In genomic region chr3:159886050-159886449, GRCh38 we compare ENCODE assay signal across 17 cellular contexts. TPM values are rescaled to one million over a fixed set of nuclear protein-coding genes. Genes with fewer than 3 reads are reported as not detected.
DNase-seq lines count a peak whose midpoint lies in the region; ATAC-seq and TF ChIP-seq lines count a peak whose summit lies in the region.
"Had no signal": no experiment of that assay in that cellular context is flagged by ENCODE, and none has a peak within 500 bp of the region (broad histone marks: within the 10 kb centered on the region; RNA-seq: fewer than 3 reads in every experiment).

No MANE protein-coding gene starts in this region.

- TF ChIP-seq EP300 in esophagus muscularis mucosa (IDR thresholded peaks at IDR 0.05) = no peak

- no peaks in the 10 kb centered on the region; the same call in 1 of the 2 replicates for H3F3A ChIP-seq in PC-9 (ENCODE audit: insufficient read depth, low read depth)

- H3K36me3 ChIP-seq in esophagus muscularis mucosa (peaks cover 0 to 13% (median 3%) of the 10 kb centered on the region in 4 donors), BE2C (peaks cover 56% of the 10 kb centered on the region), PC-9 (ENCODE audit: low read depth) (0 out of 2 replicates have a peak, but pooled peaks cover 4% of the 10 kb centered on the region)

- no peaks in the 10 kb centered on the region for H4K20me1 ChIP-seq in PC-9 (ENCODE audit: insufficient read depth)

- intact Hi-C loops in esophagus muscularis mucosa (cut with DNase I) = loop anchor here (5.0 to 10.0 kb wide), 2 partner anchors 116 to 271 kb away; no protein-coding TSS in a partner anchor
- intact Hi-C loops in PC-9 (cut with micrococcal nuclease; ENCODE audit: unreplicated experiment) = loop anchor here (5.0 kb wide), 1 partner anchor 531 kb away; no protein-coding TSS in a partner anchor

- H3K27ac ChIP-seq in esophagus muscularis mucosa (replicated peaks in 1 of 4) = peak overlapping the region in 1 of 4 donors; percentile 9
- no peak overlapping the region for H3K27ac ChIP-seq in PC-9
- H3K27ac ChIP-seq: parathyroid adenoma had no signal

- H3K4me2 ChIP-seq in PC-9 = no peak overlapping the region

- H3K9me3 ChIP-seq in esophagus muscularis mucosa (no peaks in the 10 kb centered on the region), BE2C (no peaks in the 10 kb centered on the region), PC-9 (ENCODE audit: insufficient read depth, low read depth) (no peaks in the 10 kb centered on the region)
- H3K9me3 ChIP-seq: Caco-2 had no signal

- H2AFZ ChIP-seq in PC-9 = no peak overlapping the region
- H2AFZ ChIP-seq: parathyroid adenoma had no signal

- ATAC-seq in GM18502 (IDR thresholded peaks at IDR 0.05; ENCODE audit: poor library complexity, unreplicated experiment) (peak; percentile 65), GM21447 (IDR thresholded peaks at IDR 0.05; ENCODE audit: unreplicated experiment) (peak; percentile 52), HG03025 (IDR thresholded peaks at IDR 0.05; ENCODE audit: low FRiP score, unreplicated experiment) (peak; percentile 62)
- ATAC-seq: left lobe of liver had no signal

- no peaks in the 10 kb centered on the region for H3K79me2 ChIP-seq in PC-9 (ENCODE audit: low read depth)
- H3K79me2 ChIP-seq: parathyroid adenoma had no signal

- WGBS in esophagus muscularis mucosa = 89% methylated on average over 3 of the region's 3 CpGs

- TF ChIP-seq CTCF in esophagus muscularis mucosa (IDR thresholded peaks at IDR 0.05) = no peak
- no peak for TF ChIP-seq CTCF in BE2C (IDR thresholded peaks at IDR 0.05; ENCODE audit: low read depth, low read length)
- TF ChIP-seq CTCF in PC-9 (conservative IDR thresholded peaks at IDR 0.05) = no peak

- H3K4me1 ChIP-seq in esophagus muscularis mucosa (peaks cover 50 to 72% (median 68%) of the 10 kb centered on the region in 4 donors), BE2C (peaks cover 64% of the 10 kb centered on the region), PC-9 (replicated peaks; ENCODE audit: insufficient read depth) (no peaks in the 10 kb centered on the region)
- H3K4me1 ChIP-seq: Caco-2, parathyroid adenoma had no signal

- TF ChIP-seq POLR2A in esophagus muscularis mucosa (IDR thresholded peaks at IDR 0.05; ENCODE audit: low read depth) = no peak

- H3K27me3 ChIP-seq in esophagus muscularis mucosa (no peaks in the 10 kb centered on the region), BE2C (no peaks in the 10 kb centered on the region), PC-9 (ENCODE audit: insufficient read depth, low read depth) (no peaks in the 10 kb centered on the region)

- H3K9me2 ChIP-seq in PC-9 (ENCODE audit: insufficient read depth) = no peaks in the 10 kb centered on the region

- H3K4me3 ChIP-seq in esophagus muscularis mucosa = no peak overlapping the region
- no peak overlapping the region for H3K4me3 ChIP-seq in BE2C (ENCODE audit: low read depth, low read length)
- H3K4me3 ChIP-seq in PC-9 = no peak overlapping the region

- CTCF ChIA-PET in PC-9 (lab: Charles Lee) = interaction anchor here (0.6 to 3.9 kb wide), 4 partner anchors 42 to 614 kb away, joined by 3 to 70 read pairs (median 3); no protein-coding TSS in a partner anchor

- BruUV-seq in PC-9 (replicated peaks; lab: Mats Ljungman, UMichigan) = no TSS peak

- POLR2A ChIA-PET in PC-9 (lab: Charles Lee; ENCODE audit: unreplicated experiment) = interaction anchor here (0.6 to 0.7 kb wide), 2 partner anchors 67 to 1410 kb away, joined by 3 read pairs; no protein-coding TSS in a partner anchor

- DNase-seq in esophagus muscularis mucosa (ENCODE audit: extremely low spot score) (peak; percentile 24), occipital lobe (lab: John Stamatoyannopoulos, UW) (no peak), BE2C (no peak), PC-9 (no peak), activated gamma-delta T cell (lab: John Stamatoyannopoulos, UW) (no peak)
- DNase-seq: activated CD4-positive, alpha-beta T cell treated with anti-CD3 and anti-CD28 coated beads, Interleukin-2, amount 50 U/mL, for 4 hours; activated T-cell treated with anti-CD3 and anti-CD28 coated beads, Interleukin-2, amount 50 U/mL, for 1 hour; Caco-2; NCI-H2081; NCI-H69; stimulated activated naive CD4-positive, alpha-beta T cell treated with Interleukin-2 at 50 U/mL for 16 hours had no signal

RNA-seq across cellular contexts. Expression of gene SCHIP1, which starts 46.4 kb away (rescaled TPM):
- total RNA-seq in esophagus muscularis mucosa (10 to 100 TPM; 10.8 to 23.5 (median 14.3) TPM), occipital lobe (50.4 TPM), PC-9 (2021) (4.9 and 5.3 TPM in 2 replicates)
- 317 TPM for polyA plus RNA-seq in BE2C (2012; ENCODE audit: insufficient read depth, insufficient read length, low read depth)
- polyA plus RNA-seq: IgD-negative memory B cell had no signal
